ENCODE assay signal across 8 cellular contexts in genomic region chr2:177724398-177725287, GRCh38.
DNase-seq lines count a peak whose midpoint lies in the region; ATAC-seq and TF ChIP-seq lines count a peak whose summit lies in the region.

No MANE protein-coding gene starts in this region.

- no peak overlapping the region for H3K4me3 ChIP-seq in Panc1 (ENCODE audit: low read depth in 2 of 2, low read length in 2 of 2)
- H3K4me3 ChIP-seq in cardiac muscle cell: no peak overlapping the region
- H3K4me3 ChIP-seq in psoas muscle: no peak overlapping the region

- H3K4me1 ChIP-seq in Panc1 (ENCODE audit: control insufficient read depth, insufficient read depth, low read length) (no peaks in the 10 kb centered on the region), cardiac muscle cell (ENCODE audit: low read depth) (peaks cover 27% of the 10 kb centered on the region), psoas muscle (peaks cover 4% of the 10 kb centered on the region)

- H3K27me3 ChIP-seq in Panc1 (ENCODE audit: control insufficient read depth, insufficient read depth, low read length) (peaks cover 3% of the 10 kb centered on the region; the same call in 1 of the 2 replicates), cardiac muscle cell (peaks cover 2% of the 10 kb centered on the region), psoas muscle (ENCODE audit: insufficient read depth in 3 of 3, low read length in 2 of 3) (no peaks in the 10 kb centered on the region)

- POLR2A ChIA-PET in Panc1 (lab: Charles Lee): interaction anchor here (0.7 kb wide), 1 partner anchor 765 kb away, joined by 3 read pairs; no protein-coding TSS in a partner anchor

- no peak overlapping the region for H3K27ac Mint-ChIP-seq in activated naive CD4-positive, alpha-beta T cell treated with anti-CD3 and anti-CD28 coated beads, Interleukin-2, amount 10 ng/mL, durations not matched to agents 7 days and 5 days

- peaks cover 21% of the 10 kb centered on the region for H3K27me3 Mint-ChIP-seq in activated naive CD4-positive, alpha-beta T cell treated with anti-CD3 and anti-CD28 coated beads, Interleukin-2, amount 10 ng/mL, durations not matched to agents 7 days and 5 days

- peak; percentile 91 for ATAC-seq in Panc1
- peak; percentile 63 to 87 (median 76) for ATAC-seq in psoas muscle
- no peak for ATAC-seq in HG02763 (IDR thresholded peaks at IDR 0.05; ENCODE audit: unreplicated experiment)

- DNase-seq in activated gamma-delta T cell treated with Interleukin-2 at 50 U/mL for 16 hours (peak; percentile 20), activated gamma-delta T cell (lab: John Stamatoyannopoulos, UW) (no peak), HT1080 (ENCODE audit: low read depth) (peak; percentile 40), Panc1 (ENCODE audit: low read depth, low spot score) (peak; percentile 50), cardiac muscle cell (ENCODE audit: low read depth in 1 of 2, low spot score in 1 of 2) (peak; percentile 68 to 71), psoas muscle (peak; percentile 28 to 54)
- DNase-seq in activated naive CD4-positive, alpha-beta T cell treated with anti-CD3 and anti-CD28 coated beads, Interleukin-2, amount 10 ng/mL, durations not matched to agents 7 days and 5 days: peak; percentile 67

- H3K4me3 Mint-ChIP-seq in activated naive CD4-positive, alpha-beta T cell treated with anti-CD3 and anti-CD28 coated beads, Interleukin-2, amount 10 ng/mL, durations not matched to agents 7 days and 5 days: no peak overlapping the region

- CTCF ChIA-PET in Panc1 (lab: Charles Lee): interaction anchor here (0.7 kb wide), 1 partner anchor 561 kb away, joined by 3 read pairs; no protein-coding TSS in a partner anchor
- CTCF ChIA-PET in activated naive CD4-positive, alpha-beta T cell treated with anti-CD3 and anti-CD28 coated beads, Interleukin-2, amount 10 ng/mL, durations not matched to agents 7 days and 5 days (lab: Charles Lee): interaction anchor here (0.6 to 3.9 kb wide), 16 partner anchors 9 to 1720 kb away, joined by 3 to 26 read pairs (median 4); no protein-coding TSS in a partner anchor

- BruUV-seq in Panc1 (replicated peaks; lab: Mats Ljungman, UMichigan): no TSS peak

- WGBS in psoas muscle, 3 donors: 30 to 37% (median 37%) methylated on average over 10 of the region's 10 CpGs

- in situ Hi-C loops in Panc1 (cut with HindIII; ENCODE audit: low pct_unique_long_range_greater_than_20kb, low sequenced_read_pairs): no loop called here

- no peaks in the 10 kb centered on the region for H3K36me3 Mint-ChIP-seq in activated naive CD4-positive, alpha-beta T cell treated with anti-CD3 and anti-CD28 coated beads, Interleukin-2, amount 10 ng/mL, durations not matched to agents 7 days and 5 days

- H3K9me3 Mint-ChIP-seq in activated naive CD4-positive, alpha-beta T cell treated with anti-CD3 and anti-CD28 coated beads, Interleukin-2, amount 10 ng/mL, durations not matched to agents 7 days and 5 days: no peaks in the 10 kb centered on the region

- no peaks in the 10 kb centered on the region for H3K4me1 Mint-ChIP-seq in activated naive CD4-positive, alpha-beta T cell treated with anti-CD3 and anti-CD28 coated beads, Interleukin-2, amount 10 ng/mL, durations not matched to agents 7 days and 5 days

- H3K36me3 ChIP-seq in Panc1 (ENCODE audit: control insufficient read depth, insufficient read depth, low read length): no peaks in the 10 kb centered on the region
- H3K36me3 ChIP-seq in cardiac muscle cell: no peaks in the 10 kb centered on the region
- peaks cover 0 to 8% of the 10 kb centered on the region in 2 donors for H3K36me3 ChIP-seq in psoas muscle (ENCODE audit: insufficient read depth in 1 of 2, low read depth in 1 of 2)

- H3K27ac ChIP-seq in Panc1 (ENCODE audit: low read length) (no peak overlapping the region), cardiac muscle cell (no peak overlapping the region), psoas muscle (no peak overlapping the region)

- H3K9me3 ChIP-seq in Panc1 (ENCODE audit: control insufficient read depth, insufficient read depth, low read depth, low read length) (no peaks in the 10 kb centered on the region), cardiac muscle cell (ENCODE audit: low read depth) (no peaks in the 10 kb centered on the region), psoas muscle (no peaks in the 10 kb centered on the region)

- TF ChIP-seq CTCF in Panc1 (IDR thresholded peaks at IDR 0.05) (peak; percentile 92), cardiac muscle cell (IDR thresholded peaks at IDR 0.05; ENCODE audit: low read depth, low read length) (peak; percentile 92), psoas muscle (IDR thresholded peaks at IDR 0.05) (peak; percentile 84)

- intact Hi-C loops in Panc1 (cut with micrococcal nuclease; ENCODE audit: unreplicated experiment): loop anchor here (1.0 to 10.0 kb wide), 4 partner anchors 237 to 560 kb away; no protein-coding TSS in a partner anchor
- intact Hi-C loops in psoas muscle (cut with DNase I): loop anchor here (5.0 to 10.0 kb wide), 3 partner anchors 100 to 560 kb away; no protein-coding TSS in a partner anchor
